12 cellular contexts compared by ENCODE assay signal in the genomic region with DNA sequence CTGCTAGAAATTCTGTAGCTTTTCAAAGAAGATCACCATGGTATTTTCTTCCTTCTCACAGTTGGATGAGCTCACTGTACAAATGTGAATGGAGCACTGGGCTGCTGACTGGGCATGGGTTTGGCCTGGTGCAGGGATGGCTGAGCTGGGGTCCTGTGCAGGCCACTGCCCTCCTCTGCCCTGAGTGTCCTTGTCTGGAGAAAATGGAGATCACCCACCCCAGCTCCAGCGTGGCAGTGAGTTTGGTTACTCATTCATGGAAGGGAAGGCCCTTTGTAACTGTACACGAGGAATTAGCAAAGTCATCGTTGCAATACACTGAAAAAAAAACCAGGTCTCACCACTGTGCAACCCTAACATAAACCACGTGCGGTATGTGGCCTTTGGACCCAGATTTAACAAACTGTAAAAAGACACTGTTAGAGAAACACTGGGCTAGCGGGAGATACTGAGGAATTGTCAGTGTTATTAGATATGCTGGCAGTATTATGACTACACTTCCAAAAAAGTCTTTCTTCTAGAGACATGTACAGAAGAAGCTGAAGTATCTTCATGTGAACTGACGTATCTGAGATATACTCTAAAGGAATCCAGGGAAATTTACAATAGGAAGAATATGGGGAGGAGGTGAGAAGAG. TPM values are rescaled to one million over a fixed set of nuclear protein-coding genes. Genes with fewer than 3 reads are reported as not detected.
DNase-seq lines count a peak whose midpoint lies in the region; ATAC-seq and TF ChIP-seq lines count a peak whose summit lies in the region.
"Had no signal": no experiment of that assay in that cellular context is flagged by ENCODE, and none has a peak within 500 bp of the region (broad histone marks: within the 10 kb centered on the region; RNA-seq: fewer than 3 reads in every experiment).

No MANE protein-coding gene starts in this region.

- ATAC-seq in HG03521 (IDR thresholded peaks at IDR 0.05; ENCODE audit: unreplicated experiment), result no peak
- no peak for ATAC-seq in GM18873 (IDR thresholded peaks at IDR 0.05; ENCODE audit: low FRiP score, unreplicated experiment)
- ATAC-seq: esophagus mucosa had no signal

- in situ Hi-C loops in Caki2 (cut with HindIII; ENCODE audit: low pct_unique_long_range_greater_than_20kb, low sequenced_read_pairs), result no loop called here

- H3K4me1 ChIP-seq in neutrophil (ENCODE audit: control insufficient read depth in 1 of 2, insufficient read depth in 1 of 2, low read depth in 1 of 2, low read length in 1 of 2), result peaks cover 38 to 52% of the 10 kb centered on the region in 2 experiments

- DNase-seq in Caki2 (ENCODE audit: low read depth), result peak; percentile 99
- DNase-seq in NOMO-1 (lab: John Stamatoyannopoulos, UW; ENCODE audit: unreplicated experiment in 2 of 2), result peak; percentile 64 to 86
- DNase-seq in dedifferentiated amniotic fluid mesenchymal stem cell (ENCODE audit: extremely low spot score), result peak; percentile 36
- no peak for DNase-seq in substantia nigra (lab: John Stamatoyannopoulos, UW)
- no peak for DNase-seq in stimulated activated naive CD4-positive, alpha-beta T cell treated with Interleukin-2 at 50 U/mL for 16 hours (lab: John Stamatoyannopoulos, UW)
- DNase-seq: amniotic stem cell, lower lobe of right lung, NCI-H524 had no signal

- H3K4me3 ChIP-seq in neutrophil (ENCODE audit: low read depth in 1 of 2, low read length in 1 of 2), result peak overlapping the region; percentile 5 to 12
- H3K4me3 ChIP-seq: lower lobe of right lung had no signal

- H3K9me3 ChIP-seq in neutrophil, result no peaks in the 10 kb centered on the region
- H3K9me3 ChIP-seq: lower lobe of right lung had no signal

- H3K27me3 ChIP-seq in neutrophil, result no peaks in the 10 kb centered on the region

- no peaks in the 10 kb centered on the region for H3K36me3 ChIP-seq in neutrophil
- H3K36me3 ChIP-seq: lower lobe of right lung had no signal

- TF ChIP-seq CTCF in neutrophil (IDR thresholded peaks at IDR 0.05), result peak; percentile 23

- H3K27ac ChIP-seq in neutrophil (peak overlapping the region; percentile 82), substantia nigra (ENCODE audit: low read depth, low read length, poor library complexity, severe bottlenecking) (no peak overlapping the region)

RNA-seq across cellular contexts. Expression of a gene that starts 16.1 kb away (rescaled TPM):
- 78.4 and 80.6 TPM in 2 replicates for total RNA-seq in Caki2 (2014; rRNA removed; shearing (Covaris generic); ENCODE audit: low replicate concordance)

Comparison
In these comparisons a context has a peak if more than half of its experiments do, and no peak if none do; other contexts are left out.
1. DNase-seq: peak in Caki2 (single experiment), NOMO-1 (2 of 2) and dedifferentiated amniotic fluid mesenchymal stem cell (single experiment); none in substantia nigra (0 of 49) and stimulated activated naive CD4-positive, alpha-beta T cell treated with Interleukin-2 at 50 U/mL for 16 hours (single experiment).